1 cellular context compared by ENCODE assay signal in genomic region chr4:2514193-2514592, GRCh38.
TF ChIP-seq lines count a peak whose summit lies in the region.

No MANE protein-coding gene starts in this region.

TF ChIP-seq in K562, 482 proteins besides CTCF, POLR2A, EP300 and RAD21:
- peak; percentile 90 to 92 for TF ChIP-seq KDM1A (IDR thresholded peaks at IDR 0.05)
- TF ChIP-seq HDAC1 (IDR thresholded peaks at IDR 0.05), result peak in 1 of 2 experiments; percentile 46; a peak in 1 of 4 replicates
- TF ChIP-seq HDAC2 (IDR thresholded peaks at IDR 0.05), result peak; percentile 65; the same call in 1 of the 2 replicates
- peak; percentile 36 to 76; a peak in 3 of 4 replicates for TF ChIP-seq RCOR1 (IDR thresholded peaks at IDR 0.05; ENCODE audit: borderline replicate concordance in 1 of 2, low read depth in 2 of 2, low read length in 2 of 2)
